Comparison of ENCODE assay signal across 1 cellular context in genomic region chr5:153960269-153961215, GRCh38.
TF ChIP-seq lines count a peak whose summit lies in the region.

No MANE protein-coding gene starts in this region.

TF ChIP-seq in SK-N-SH treated with all-trans-retinoic acid at 6 μM for 48 hours, 23 proteins besides CTCF, POLR2A, EP300 and RAD21 (continued from another document):
- TF ChIP-seq POU6F1 (CRISPR knock-in tag; IDR thresholded peaks at IDR 0.05; ENCODE audit: borderline replicate concordance, low read depth): no peak
- no peak for TF ChIP-seq OSR1 (CRISPR knock-in tag; IDR thresholded peaks at IDR 0.05)
